ENCODE assay signal across 25 cellular contexts in the genomic region with DNA sequence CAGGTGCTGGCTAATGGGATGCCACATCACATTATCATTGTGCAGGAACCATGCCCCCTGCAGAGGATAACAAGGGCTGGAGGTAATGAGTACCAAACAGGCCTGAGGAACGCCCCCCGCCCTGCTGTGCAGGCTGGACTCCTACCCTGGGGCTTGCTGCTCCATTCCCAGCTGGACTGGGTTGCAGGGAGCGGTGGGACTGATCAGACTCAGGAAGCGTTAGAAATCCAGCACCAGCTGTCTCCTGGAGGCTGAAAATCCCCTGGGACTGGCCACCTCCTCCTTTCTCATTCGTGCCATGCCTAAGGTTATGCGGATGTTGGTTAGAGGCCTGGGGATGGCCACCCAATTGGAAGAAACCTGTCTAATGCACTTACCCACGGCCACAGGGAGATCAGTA. TPM values are rescaled to one million over a fixed set of nuclear protein-coding genes. Genes with fewer than 3 reads are reported as not detected.
DNase-seq lines count a peak whose midpoint lies in the region; ATAC-seq and TF ChIP-seq lines count a peak whose summit lies in the region.
"Had no signal": no experiment of that assay in that cellular context is flagged by ENCODE, and none has a peak within 500 bp of the region (broad histone marks: within the 10 kb centered on the region; RNA-seq: fewer than 3 reads in every experiment).

No MANE protein-coding gene starts in this region.

- no peak overlapping the region for H3K4me3 ChIP-seq in SJCRH30
- no peak overlapping the region for H3K4me3 ChIP-seq in neural progenitor cell
- no peak overlapping the region for H3K4me3 ChIP-seq in tibial artery
- H3K4me3 ChIP-seq: breast epithelium, heart right ventricle, left ventricle myocardium inferior, Peyer's patch, SJSA1, tibial nerve had no signal

- intact Hi-C loops in tibial artery (cut with DNase I; ENCODE audit: low total_unique reads): no loop called here

- H3K27me3 Mint-ChIP-seq in neural progenitor cell (ENCODE audit: insufficient read depth, low read depth): peaks cover 10% of the 10 kb centered on the region

- H3K36me3 ChIP-seq in SJCRH30 (no peaks in the 10 kb centered on the region), neural progenitor cell (no peaks in the 10 kb centered on the region), tibial artery (no peaks in the 10 kb centered on the region)
- H3K36me3 ChIP-seq: breast epithelium, heart right ventricle, left ventricle myocardium inferior, Peyer's patch, SJSA1, tibial nerve had no signal

- H3K27me3 ChIP-seq in SJCRH30: no peaks in the 10 kb centered on the region
- H3K27me3 ChIP-seq in neural progenitor cell: no peaks in the 10 kb centered on the region
- H3K27me3 ChIP-seq in tibial artery: peaks cover 0 to 14% of the 10 kb centered on the region in 2 donors
- H3K27me3 ChIP-seq: breast epithelium, Peyer's patch, SJSA1, tibial nerve had no signal

- H3K79me2 ChIP-seq in neural progenitor cell (ENCODE audit: low read depth): peaks cover 8% of the 10 kb centered on the region

- H2AFZ ChIP-seq in neural progenitor cell (replicated peaks): no peak overlapping the region

- no peak for TF ChIP-seq CTCF in neural progenitor cell (IDR thresholded peaks at IDR 0.05)
- no peak for TF ChIP-seq CTCF in tibial artery (IDR thresholded peaks at IDR 0.05)

- H3K4me2 ChIP-seq in neural progenitor cell: peak overlapping the region; percentile 55

- peak overlapping the region; percentile 10 for H3K27ac Mint-ChIP-seq in neural progenitor cell
- H3K27ac Mint-ChIP-seq: CD4-positive, alpha-beta memory T cell; progenitor cell of endocrine pancreas had no signal

- peak; percentile 18 for DNase-seq in LHCN-M2 (ENCODE audit: low read depth)
- DNase-seq in NCI-H2227 (lab: John Stamatoyannopoulos, UW; ENCODE audit: unreplicated experiment): peak; percentile 85
- peak; percentile 91 for DNase-seq in SJCRH30
- DNase-seq in neural progenitor cell (ENCODE audit: low spot score): peak; percentile 68
- DNase-seq in tibial artery: no peak
- no peak for DNase-seq in SW 1271 (lab: John Stamatoyannopoulos, UW)
- DNase-seq in central memory CD4-positive, alpha-beta T cell: no peak
- DNase-seq: activated CD4-positive, alpha-beta T cell treated with anti-CD3 and anti-CD28 coated beads, Interleukin-2, amount 50 U/mL, for 48 hours; CD4-positive, alpha-beta memory T cell; HCEC 1CT; heart right ventricle; left ventricle myocardium inferior; NCI-H2029; NK-92 treated with Interleukin-12 subunit alpha and Interleukin-12 subunit beta, amount 100 ng/mL, for 24 hours; Peyer's patch; stimulated activated CD4-positive, alpha-beta T cell treated with anti-CD3 and anti-CD28 coated beads, Interleukin-2, amount 100 ng/mL, for 24 hours; stimulated activated naive CD4-positive, alpha-beta T cell had no signal

- H3K36me3 Mint-ChIP-seq in neural progenitor cell: peaks cover 2% of the 10 kb centered on the region
- H3K36me3 Mint-ChIP-seq: CD4-positive, alpha-beta memory T cell had no signal

- H3K4me1 ChIP-seq in SJCRH30: peaks cover 26% of the 10 kb centered on the region
- H3K4me1 ChIP-seq in neural progenitor cell: peaks cover 35% of the 10 kb centered on the region
- H3K4me1 ChIP-seq in tibial artery: no peaks in the 10 kb centered on the region
- H3K4me1 ChIP-seq: breast epithelium, Peyer's patch, SJSA1 had no signal

- no peak overlapping the region for H3K4me3 Mint-ChIP-seq in neural progenitor cell
- H3K4me3 Mint-ChIP-seq: CD4-positive, alpha-beta memory T cell; neural crest cell had no signal

- peaks cover 42% of the 10 kb centered on the region for H3K4me1 Mint-ChIP-seq in neural progenitor cell
- H3K4me1 Mint-ChIP-seq: CD4-positive, alpha-beta memory T cell had no signal

- H3K27ac ChIP-seq in SJCRH30: no peak overlapping the region
- H3K27ac ChIP-seq in neural progenitor cell: no peak overlapping the region
- H3K27ac ChIP-seq in tibial artery: no peak overlapping the region
- H3K27ac ChIP-seq: breast epithelium, heart right ventricle, Peyer's patch, SJSA1, tibial nerve had no signal

- no peaks in the 10 kb centered on the region for H3K9me3 Mint-ChIP-seq in neural progenitor cell
- H3K9me3 Mint-ChIP-seq: CD4-positive, alpha-beta memory T cell; neural crest cell had no signal

- no peak for ATAC-seq in HG03139 (IDR thresholded peaks at IDR 0.05; ENCODE audit: unreplicated experiment)

- H3K9ac ChIP-seq in neural progenitor cell: no peak overlapping the region

- H3K9me3 ChIP-seq in SJCRH30 (replicated peaks) (no peaks in the 10 kb centered on the region), neural progenitor cell (ENCODE audit: low read depth) (no peaks in the 10 kb centered on the region), tibial artery (no peaks in the 10 kb centered on the region)
- H3K9me3 ChIP-seq: breast epithelium, heart right ventricle, left ventricle myocardium inferior, Peyer's patch, SJSA1, tibial nerve had no signal

- peaks cover 27% of the 10 kb centered on the region for H3F3A ChIP-seq in neural progenitor cell (ENCODE audit: low read depth)

- H4K20me1 ChIP-seq in neural progenitor cell (ENCODE audit: low read depth): peaks cover 55% of the 10 kb centered on the region

RNA-seq across cellular contexts. Expression of gene POU3F1, which starts 36.9 kb away (rescaled TPM):
- total RNA-seq in LHCN-M2 (2014; rRNA removed) (not detected in 2 replicates), neural progenitor cell (ENCODE audit: low replicate concordance) (16.5 and 44.6 TPM in 2 replicates)
- 0.04 TPM for polyA plus RNA-seq in LHCN-M2 (2012)
- 1.6 and 1.7 TPM in 2 replicates for total RNA-seq in SJCRH30 (2014; rRNA removed; shearing (Covaris generic))
- total RNA-seq: M059J; Peyer's patch; T-helper 2 cell treated with Interferon-gamma antibody and Interleukin-4, amounts not matched to agents 100 ng/mL and 5 ng/mL, for 36 hours had no signal

Comparison
In these comparisons a context has a peak if more than half of its experiments do, and no peak if none do; other contexts are left out.
1. DNase-seq: peak in LHCN-M2 (single experiment), NCI-H2227 (single experiment), SJCRH30 (2 of 2) and neural progenitor cell (single experiment); none in tibial artery (0 of 2), SW 1271 (0 of 2) and central memory CD4-positive, alpha-beta T cell (single experiment).